In the genomic region with DNA sequence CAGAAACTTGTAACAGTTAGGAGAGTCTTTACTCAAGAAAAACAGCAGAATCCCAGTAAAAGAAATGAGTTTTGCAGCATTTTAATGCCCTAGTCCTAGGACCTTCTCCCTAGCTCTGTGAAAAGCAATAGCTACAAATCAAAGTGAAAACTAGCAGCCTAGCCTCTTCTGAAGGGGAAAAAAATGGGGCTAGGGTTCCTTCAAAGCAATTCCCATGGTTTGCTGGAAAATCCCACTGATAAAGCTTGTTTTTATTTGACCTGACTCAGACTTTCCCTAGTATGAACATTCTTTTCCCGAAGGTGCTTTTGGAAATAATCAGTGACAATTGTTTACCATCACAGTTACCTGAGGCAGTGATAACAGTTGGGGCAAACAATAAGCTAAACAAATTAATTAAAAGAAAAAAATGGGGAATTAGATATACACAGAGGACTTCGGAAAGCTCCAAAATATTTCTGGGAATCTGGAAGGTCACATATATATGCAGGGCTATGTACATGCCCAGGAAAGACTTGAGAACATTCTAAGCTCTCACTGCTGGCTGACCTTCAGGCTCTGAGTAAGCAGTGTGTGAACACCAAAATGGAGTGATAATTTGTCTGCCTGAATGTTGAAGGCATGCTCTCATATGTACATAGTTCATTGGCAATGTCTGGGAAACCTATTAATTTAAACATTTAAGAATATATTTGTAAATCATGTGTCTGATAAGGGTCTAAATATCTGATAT, we compare ENCODE assay signal across 23 cellular contexts.
"Had no signal": no experiment of that assay in that cellular context is flagged by ENCODE, and none has a peak within 500 bp of the region (broad histone marks: within the 10 kb centered on the region; RNA-seq: fewer than 3 reads in every experiment).

No MANE protein-coding gene starts in this region.

- DNase-seq: activated CD4-positive, alpha-beta T cell treated with anti-CD3 and anti-CD28 coated beads, Interleukin-2, amount 50 U/mL, for 1 hour; activated CD8-positive, alpha-beta T cell treated with anti-CD3 and anti-CD28 coated beads, Interleukin-2, amount 10 ng/mL, durations not matched to agents 7 days and 5 days; activated gamma-delta T cell treated with Interleukin-2 at 50 U/mL for 16 hours; aorta; central memory CD4-positive, alpha-beta T cell; foreskin fibroblast; left ventricle myocardium superior; mesenchymal stem cell; naive thymus-derived CD8-positive, alpha-beta T cell; spleen; stimulated activated CD4-positive, alpha-beta T cell treated with anti-CD3 and anti-CD28 coated beads, Interleukin-4, amount 100 ng/mL, for 24 hours; stimulated activated naive CD4-positive, alpha-beta T cell treated with Interleukin-2 at 50 U/mL for 16 hours; T-cell had no signal

- ATAC-seq: activated CD4-positive, CD25-positive, alpha-beta regulatory T cell treated with anti-CD3 and anti-CD28 coated beads, Interleukin-2, amount 50 U/mL, for 24 hours; activated CD8-positive, alpha-beta T cell treated with anti-CD3 and anti-CD28 coated beads, Interleukin-2, amount 10 ng/mL, durations not matched to agents 7 days and 5 days; left ventricle myocardium superior; naive thymus-derived CD8-positive, alpha-beta T cell; T-cell had no signal

- H3K4me2 ChIP-seq: neural progenitor cell had no signal

- H3K27me3 ChIP-seq: neural progenitor cell, spleen, vagina had no signal

- H3K9ac ChIP-seq: neural progenitor cell had no signal

- H3K4me1 Mint-ChIP-seq: activated naive CD4-positive, alpha-beta T cell treated with anti-CD3 and anti-CD28 coated beads, Interleukin-2, amount 50 U/mL, for 24 hours; naive thymus-derived CD8-positive, alpha-beta T cell; T-cell had no signal

- H3K27ac ChIP-seq: neural progenitor cell, spleen, thoracic aorta, vagina, VCaP had no signal

- H3K4me1 ChIP-seq: neural progenitor cell, spleen, vagina had no signal

- H3K4me3 Mint-ChIP-seq: activated CD8-positive, alpha-beta T cell treated with anti-CD3 and anti-CD28 coated beads, Interleukin-2, amount 10 ng/mL, durations not matched to agents 7 days and 5 days; activated naive CD4-positive, alpha-beta T cell treated with anti-CD3 and anti-CD28 coated beads, Interleukin-2, amount 50 U/mL, for 24 hours; activated T-helper 1 cell treated with anti-CD3 and anti-CD28 coated beads, Interleukin-12 subunit alpha, Interleukin-12 subunit beta, Interleukin-2, Interleukin-4 antibody, amounts not matched to agents 30 ng/mL and 10 ng/mL and 1 ng/mL, durations not matched to agents 14 hours and 24 hours and 36 hours; naive thymus-derived CD8-positive, alpha-beta T cell; neural progenitor cell; T-cell; T-helper 2 cell treated with Interferon-gamma antibody and Interleukin-4, amounts not matched to agents 5 μg/mL and 100 μg/mL, for 36 hours; type B pancreatic cell had no signal

- H3K9me3 Mint-ChIP-seq: activated naive CD4-positive, alpha-beta T cell treated with anti-CD3 and anti-CD28 coated beads, Interleukin-2, amount 50 U/mL, for 24 hours; activated T-helper 1 cell treated with anti-CD3 and anti-CD28 coated beads, Interleukin-12 subunit alpha, Interleukin-12 subunit beta, Interleukin-2, Interleukin-4 antibody, amounts not matched to agents 30 ng/mL and 10 ng/mL and 1 ng/mL, durations not matched to agents 14 hours and 24 hours and 36 hours; type B pancreatic cell had no signal

- H2AFZ ChIP-seq: neural progenitor cell had no signal

- H3K27ac Mint-ChIP-seq: activated CD8-positive, alpha-beta T cell treated with anti-CD3 and anti-CD28 coated beads, Interleukin-2, amount 10 ng/mL, durations not matched to agents 7 days and 5 days; activated naive CD4-positive, alpha-beta T cell treated with anti-CD3 and anti-CD28 coated beads, Interleukin-2, amount 50 U/mL, for 24 hours; activated T-helper 1 cell treated with anti-CD3 and anti-CD28 coated beads, Interleukin-12 subunit alpha, Interleukin-12 subunit beta, Interleukin-2, Interleukin-4 antibody, amounts not matched to agents 30 ng/mL and 10 ng/mL and 1 ng/mL, durations not matched to agents 14 hours and 24 hours and 36 hours; naive thymus-derived CD8-positive, alpha-beta T cell; neural progenitor cell; T-cell; T-helper 2 cell treated with Interferon-gamma antibody and Interleukin-4, amounts not matched to agents 5 μg/mL and 100 μg/mL, for 36 hours; type B pancreatic cell had no signal

- H3K27me3 Mint-ChIP-seq: activated naive CD4-positive, alpha-beta T cell treated with anti-CD3 and anti-CD28 coated beads, Interleukin-2, amount 50 U/mL, for 24 hours; naive thymus-derived CD8-positive, alpha-beta T cell; T-cell; type B pancreatic cell had no signal

- H3K4me3 ChIP-seq: neural progenitor cell, spleen, thoracic aorta, vagina had no signal

- H3K9me3 ChIP-seq: thoracic aorta, vagina had no signal

- FAIRE-seq: colon had no signal

- H3K36me3 ChIP-seq: neural progenitor cell, spleen, thoracic aorta, vagina had no signal

- H3K36me3 Mint-ChIP-seq: activated naive CD4-positive, alpha-beta T cell treated with anti-CD3 and anti-CD28 coated beads, Interleukin-2, amount 50 U/mL, for 24 hours; naive thymus-derived CD8-positive, alpha-beta T cell; neural progenitor cell; T-cell; type B pancreatic cell had no signal
